ENCODE assay signal across 22 cellular contexts in the genomic region with DNA sequence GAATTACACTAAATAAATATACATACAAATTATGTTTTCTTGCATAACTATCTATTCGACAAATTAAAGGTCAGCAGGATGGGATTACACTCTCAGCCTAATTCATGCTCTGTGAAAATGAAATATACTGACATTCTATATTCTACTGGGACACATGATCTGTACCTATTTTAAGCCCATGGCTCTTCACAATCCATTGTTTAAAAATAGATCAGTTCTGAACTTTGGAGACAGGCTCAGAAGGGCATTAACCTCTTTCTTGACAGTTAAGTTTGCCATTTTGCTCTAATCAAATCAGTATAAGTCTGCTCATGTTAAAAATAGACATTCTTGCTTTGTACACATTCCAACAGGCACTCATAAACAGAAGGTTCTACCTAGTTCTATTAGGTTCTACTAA.
"Had no signal": no experiment of that assay in that cellular context is flagged by ENCODE, and none has a peak within 500 bp of the region (broad histone marks: within the 10 kb centered on the region; RNA-seq: fewer than 3 reads in every experiment).

No MANE protein-coding gene starts in this region.

- H3K27ac ChIP-seq: coronary artery, parathyroid adenoma, prostate gland, sigmoid colon, stomach, thoracic aorta, transverse colon had no signal

- H3K4me1 ChIP-seq: parathyroid adenoma, prostate gland, sigmoid colon, stomach, transverse colon had no signal

- H3K79me2 ChIP-seq: parathyroid adenoma had no signal

- H2AFZ ChIP-seq: parathyroid adenoma had no signal

- H3K27me3 ChIP-seq: sigmoid colon, stomach, transverse colon had no signal

- H3K9ac ChIP-seq: parathyroid adenoma had no signal

- DNase-seq: effector CD4-positive, alpha-beta T cell; endodermal cell; erythroblast; foreskin melanocyte; immature natural killer cell; kidney; left colon; mammary epithelial cell; naive thymus-derived CD4-positive, alpha-beta T cell; nephron progenitor cell; retina; sigmoid colon; small intestine; stimulated activated CD4-positive, alpha-beta T cell treated with anti-CD3 and anti-CD28 coated beads, Interleukin-12 subunit alpha, Interleukin-12 subunit beta, amount 100 ng/mL, for 4 hours; stimulated activated naive CD4-positive, alpha-beta T cell; stomach; substantia nigra; transverse colon had no signal

- H3K4me3 ChIP-seq: coronary artery, prostate gland, sigmoid colon, stomach, thoracic aorta, transverse colon had no signal

- H3K9me3 ChIP-seq: prostate gland, sigmoid colon, thoracic aorta, transverse colon had no signal

- ATAC-seq: left colon; naive thymus-derived CD4-positive, alpha-beta T cell had no signal

- H3K36me3 ChIP-seq: prostate gland, sigmoid colon, stomach, thoracic aorta, transverse colon had no signal
